Comparison of ENCODE assay signal across 8 cellular contexts in genomic region chr1:19811206-19811851, GRCh38. TPM values are rescaled to one million over a fixed set of nuclear protein-coding genes. Genes with fewer than 3 reads are reported as not detected.
DNase-seq lines count a peak whose midpoint lies in the region; ATAC-seq and TF ChIP-seq lines count a peak whose summit lies in the region.

No MANE protein-coding gene starts in this region.

- no peak overlapping the region for H3K9ac ChIP-seq in H9 (ENCODE audit: extremely low read depth, insufficient read length, low read length)
- no peak overlapping the region for H3K9ac ChIP-seq in mesendoderm (ENCODE audit: low read length)

- no peak overlapping the region for H4K91ac ChIP-seq in H9 (ENCODE audit: insufficient read length, low read depth, low read length)

- BruUV-seq in MCF 10A (replicated peaks; lab: Mats Ljungman, UMichigan): no TSS peak

- H3K9me3 ChIP-seq in H9 (ENCODE audit: control insufficient read depth, low read depth, low read length) (no peaks in the 10 kb centered on the region), transverse colon (no peaks in the 10 kb centered on the region)

- H3K4ac ChIP-seq in H9 (ENCODE audit: low read depth, low read length) (no peak overlapping the region), mesendoderm (ENCODE audit: low read depth, low read length) (no peak overlapping the region)

- TF ChIP-seq EP300 in transverse colon (IDR thresholded peaks at IDR 0.05; ENCODE audit: low read depth): no peak

- no peak overlapping the region for H3K27ac Mint-ChIP-seq in H9
- H3K27ac Mint-ChIP-seq in MCF 10A (ENCODE audit: low read depth, unreplicated experiment): no peak overlapping the region

- H3K18ac ChIP-seq in H9 (ENCODE audit: insufficient read length, low read depth, low read length) (no peak overlapping the region), mesendoderm (ENCODE audit: low read length) (no peak overlapping the region)

- no peak overlapping the region for H2BK20ac ChIP-seq in H9 (ENCODE audit: low read depth, low read length, poor library complexity, severe bottlenecking)

- no peak overlapping the region for H2AK5ac ChIP-seq in H9 (ENCODE audit: insufficient read length, low read length)
- H2AK5ac ChIP-seq in mesendoderm (ENCODE audit: low read length): no peak overlapping the region

- H2BK15ac ChIP-seq in H9 (ENCODE audit: low read depth, low read length) (no peak overlapping the region), mesendoderm (replicated peaks; ENCODE audit: low read depth) (no peak overlapping the region)

- CTCF ChIA-PET in AG04449 (lab: Yijun Ruan, JAX) (interaction anchor here (0.5 to 6.0 kb wide), 30 partner anchors 9 to 150 kb away, joined by 3 to 64 read pairs (median 4); partner anchors contain the start of gene OTUD3), MCF 10A (lab: Yijun Ruan, JAX) (interaction anchor here (0.5 kb wide), 1 partner anchor 259 kb away, joined by 5 read pairs; no protein-coding TSS in a partner anchor)

- no peaks in the 10 kb centered on the region for H4K20me1 ChIP-seq in H9 (ENCODE audit: control insufficient read depth, insufficient read depth, insufficient read length)

- H3K4me3 ChIP-seq in AG04449 (ENCODE audit: low read depth, low read length): no peak overlapping the region
- no peak overlapping the region for H3K4me3 ChIP-seq in mesendoderm (ENCODE audit: low read length)
- H3K4me3 ChIP-seq in transverse colon: no peak overlapping the region

- H3K27ac ChIP-seq in H9 (ENCODE audit: insufficient read length, low read depth, low read length) (no peak overlapping the region), mesendoderm (ENCODE audit: low read depth, low read length) (no peak overlapping the region), transverse colon (peak overlapping the region; percentile 74 to 87 (median 84))

- H3K9me3 Mint-ChIP-seq in H9: peaks cover 9% of the 10 kb centered on the region in 2 experiments; a peak in 4 of 5 replicates
- no peaks in the 10 kb centered on the region for H3K9me3 Mint-ChIP-seq in MCF 10A (ENCODE audit: unreplicated experiment)

- H4K8ac ChIP-seq in H9 (replicated peaks; ENCODE audit: insufficient read length, low read depth, low read length) (no peak overlapping the region), mesendoderm (ENCODE audit: low read depth, low read length) (no peak overlapping the region)

- no peak for TF ChIP-seq POLR2A in transverse colon (IDR thresholded peaks at IDR 0.05)

- H3K4me1 ChIP-seq in H9 (ENCODE audit: insufficient read depth, low read length) (peaks cover 12% of the 10 kb centered on the region; the same call in 1 of the 2 replicates), mesendoderm (ENCODE audit: control insufficient read depth, low read depth, low read length) (peaks cover 3% of the 10 kb centered on the region), transverse colon (peaks cover 2 to 23% (median 13%) of the 10 kb centered on the region in 4 donors)

- H2BK12ac ChIP-seq in H9 (ENCODE audit: insufficient read length, low read depth, low read length): no peak overlapping the region

- H4K5ac ChIP-seq in H9 (ENCODE audit: insufficient read length, low read depth, low read length) (no peak overlapping the region), mesendoderm (ENCODE audit: low read length) (no peak overlapping the region)

- H3K4me3 Mint-ChIP-seq in H9 (no peak overlapping the region), MCF 10A (ENCODE audit: unreplicated experiment) (no peak overlapping the region)

- H3K27me3 Mint-ChIP-seq in H9 (ENCODE audit: low read depth) (peaks cover 12% of the 10 kb centered on the region), MCF 10A (ENCODE audit: insufficient read depth, unreplicated experiment) (peaks cover 11% of the 10 kb centered on the region)

- no peaks in the 10 kb centered on the region for H3K23me2 ChIP-seq in H9 (ENCODE audit: insufficient read length, low read depth, low read length, poor library complexity, severe bottlenecking)

- H3K79me2 ChIP-seq in H9 (ENCODE audit: insufficient read depth, low read length) (no peaks in the 10 kb centered on the region), mesendoderm (ENCODE audit: control insufficient read depth, insufficient read depth, low read length) (no peaks in the 10 kb centered on the region)

- H3K14ac ChIP-seq in H9 (ENCODE audit: insufficient read depth, low read length): no peak overlapping the region

- H3K36me3 ChIP-seq in mesendoderm (ENCODE audit: control insufficient read depth, insufficient read depth, low read length) (no peaks in the 10 kb centered on the region), transverse colon (no peaks in the 10 kb centered on the region)

- in situ Hi-C loops in transverse colon (cut with MboI; ENCODE audit: low pct_ligation_motif_present in 1 of 4, low pct_unique_long_range_greater_than_20kb in 1 of 4, low sequenced_read_pairs in 3 of 4): no loop called here

- H3K36me3 Mint-ChIP-seq in H9 (ENCODE audit: insufficient read depth in 1 of 3, low read depth in 3 of 3) (peaks cover 4 to 6% (median 4%) of the 10 kb centered on the region in 3 experiments; a peak in 4 of 7 replicates), MCF 10A (ENCODE audit: insufficient read depth, unreplicated experiment) (no peaks in the 10 kb centered on the region)

- POLR2A ChIA-PET in AG04449 (lab: Yijun Ruan, JAX): no interaction called here
- POLR2A ChIA-PET in MCF 10A (lab: Yijun Ruan, JAX): no interaction called here

- H2BK5ac ChIP-seq in H9 (ENCODE audit: insufficient read length, low read length) (no peak overlapping the region), mesendoderm (ENCODE audit: low read length) (no peak overlapping the region)

- DNase-seq in AG04449 (ENCODE audit: low read depth, low spot score) (no peak), H9 (peak; percentile 72), T-helper 22 cell (ENCODE audit: low read depth) (peak; percentile 19), MCF 10A (ENCODE audit: unreplicated experiment) (peak; percentile 61), mesendoderm (peak; percentile 72), transverse colon (peak; percentile 66), foreskin melanocyte (no peak)

- H3K56ac ChIP-seq in H9 (ENCODE audit: insufficient read length, low read depth, low read length) (no peak overlapping the region), mesendoderm (ENCODE audit: low read length) (no peak overlapping the region)

- intact Hi-C loops in MCF 10A (cut with micrococcal nuclease) (loop anchor here (1.0 to 5.0 kb wide), 3 partner anchors 49 to 149 kb away; partner anchors contain the start of gene HTR6), transverse colon (cut with DNase I; ENCODE audit: low total_unique reads) (no loop called here)

- H2BK120ac ChIP-seq in H9 (ENCODE audit: low read depth, low read length, poor library complexity, severe bottlenecking) (no peak overlapping the region), mesendoderm (ENCODE audit: low read depth, low read length) (no peak overlapping the region)

- no CpG with 5 or more reads among the region's 5 CpGs for WGBS in H9 (ENCODE audit: extremely low coverage, insufficient read length, low lambda C conversion rate)
- no CpG with 5 or more reads among the region's 5 CpGs for WGBS in mesendoderm (ENCODE audit: extremely low coverage, insufficient coverage, low lambda C conversion rate)
- WGBS in transverse colon (ENCODE audit: low coverage in 1 of 2), 2 donors: 64% methylated on average over 5 of the region's 5 CpGs; no CpG with 5 or more reads in 1 of the 2 donors

- H2AFZ ChIP-seq in H9 (ENCODE audit: low read length): no peak overlapping the region

- H3K23ac ChIP-seq in H9 (ENCODE audit: insufficient read length, low read depth, low read length): no peak overlapping the region
- no peak overlapping the region for H3K23ac ChIP-seq in mesendoderm (ENCODE audit: low read length)

- H3K4me1 Mint-ChIP-seq in H9: peaks cover 31 to 36% of the 10 kb centered on the region in 2 experiments
- peaks cover 5% of the 10 kb centered on the region for H3K4me1 Mint-ChIP-seq in MCF 10A (ENCODE audit: insufficient read depth, unreplicated experiment)

- H3K4me2 ChIP-seq in H9 (ENCODE audit: insufficient read depth, insufficient read length, low read length): no peak overlapping the region
- H3K4me2 ChIP-seq in mesendoderm (ENCODE audit: low read length): no peak overlapping the region

- no peak for ATAC-seq in GM21786 (IDR thresholded peaks at IDR 0.05; ENCODE audit: unreplicated experiment)

- H3T11ph ChIP-seq in H9 (ENCODE audit: low read length): no peak overlapping the region

- H3K79me1 ChIP-seq in H9 (ENCODE audit: insufficient read depth, low read depth, low read length, poor library complexity, severe bottlenecking): no peaks in the 10 kb centered on the region
- H3K79me1 ChIP-seq in mesendoderm (ENCODE audit: low read length): no peaks in the 10 kb centered on the region

- TF ChIP-seq CTCF in AG04449 (IDR thresholded peaks at IDR 0.05; ENCODE audit: insufficient read depth, low read length, missing control alignments) (peak; percentile 67), H9 (conservative IDR thresholded peaks at IDR 0.05) (peak; percentile 70), MCF 10A (IDR thresholded peaks at IDR 0.05; ENCODE audit: unreplicated experiment) (peak; percentile 52), transverse colon (IDR thresholded peaks at IDR 0.05) (peak; percentile 44 to 59 (median 53))

- no peaks in the 10 kb centered on the region for H3K27me3 ChIP-seq in H9 (ENCODE audit: insufficient read depth, low read length)
- H3K27me3 ChIP-seq in mesendoderm (ENCODE audit: insufficient read depth, low read length, poor library complexity): no peaks in the 10 kb centered on the region
- H3K27me3 ChIP-seq in transverse colon: no peaks in the 10 kb centered on the region

RNA-seq across cellular contexts. Expression of gene RNF186, which starts 3.8 kb away (rescaled TPM):
- total RNA-seq in H9 (2021) (not detected in 2 replicates), MCF 10A (2022) (not detected in 2 replicates), transverse colon (100 to 1,000 TPM in 1 of 4 donors, 10 to 100 TPM in 3; 10.5 to 174 (median 63.2) TPM)
- not detected for polyA plus RNA-seq in mesendoderm (2013, experiment 1 of 2)
- polyA plus RNA-seq in mesendoderm (2013, experiment 2 of 2): not detected

RNA-seq across cellular contexts. Expression of gene TMCO4, which starts 11.6 kb away (rescaled TPM):
- total RNA-seq in H9 (2021) (2.7 and 4.0 TPM in 2 replicates), MCF 10A (2022) (19.0 and 20.5 TPM in 2 replicates), transverse colon (10 to 100 TPM; 16.1 to 36.2 (median 26.9) TPM)
- polyA plus RNA-seq in mesendoderm (2013, experiment 1 of 2): 7.0 TPM
- polyA plus RNA-seq in mesendoderm (2013, experiment 2 of 2): 8.0 TPM

Comparison
In these comparisons a context has a peak if more than half of its experiments do, and no peak if none do; other contexts are left out.
1. DNase-seq: peak in H9 (single experiment), T-helper 22 cell (single experiment), MCF 10A (single experiment), mesendoderm (single experiment) and transverse colon (single experiment); none in AG04449 (single experiment) and foreskin melanocyte (single experiment).
2. H3K27ac ChIP-seq: peak in transverse colon (4 of 4); none in H9 (single experiment) and mesendoderm (single experiment).
3. RNA of gene RNF186, which starts 3.8 kb away (total RNA-seq): 10.5 to 174 TPM in transverse colon; not detected in H9 and not detected in MCF 10A; every median in the first group is over 10 times any median in the second.
4. Peak in every context shown above with its lines, with median percentiles within 50 percentile points of each other: CTCF ChIP-seq.